Comparison of ENCODE assay signal across 8 cellular contexts in genomic region chr18:49168970-49169619, GRCh38.
DNase-seq lines count a peak whose midpoint lies in the region; ATAC-seq and TF ChIP-seq lines count a peak whose summit lies in the region.

No MANE protein-coding gene starts in this region.

- H3K4me3 Mint-ChIP-seq in activated CD4-positive, alpha-beta T cell treated with anti-CD3 and anti-CD28 coated beads, Interleukin-2, amount 10 ng/mL, durations not matched to agents 7 days and 5 days: no peak overlapping the region
- no peak overlapping the region for H3K4me3 Mint-ChIP-seq in osteocyte (ENCODE audit: unreplicated experiment)

- H3K36me3 Mint-ChIP-seq in activated CD4-positive, alpha-beta T cell treated with anti-CD3 and anti-CD28 coated beads, Interleukin-2, amount 10 ng/mL, durations not matched to agents 7 days and 5 days (ENCODE audit: low read depth): peaks cover 15% of the 10 kb centered on the region
- H3K36me3 Mint-ChIP-seq in osteocyte (ENCODE audit: unreplicated experiment): peaks cover 19% of the 10 kb centered on the region

- no peak for TF ChIP-seq CTCF in osteocyte (IDR thresholded peaks at IDR 0.05)

- peaks cover 9% of the 10 kb centered on the region for H3K9me3 Mint-ChIP-seq in activated CD4-positive, alpha-beta T cell treated with anti-CD3 and anti-CD28 coated beads, Interleukin-2, amount 10 ng/mL, durations not matched to agents 7 days and 5 days
- H3K9me3 Mint-ChIP-seq in osteocyte (ENCODE audit: unreplicated experiment): peaks cover 9% of the 10 kb centered on the region

- DNase-seq in activated T-cell treated with anti-CD3 and anti-CD28 coated beads for 1 hour (ENCODE audit: low read depth) (peak; percentile 2), activated T-cell treated with anti-CD3 and anti-CD28 coated beads for 4 hours (no peak), osteocyte (ENCODE audit: extremely low spot score, unreplicated experiment) (no peak), NCI-H187 (lab: John Stamatoyannopoulos, UW) (no peak), SK-N-DZ (ENCODE audit: low spot score) (no peak)
- DNase-seq in activated CD4-positive, alpha-beta T cell treated with anti-CD3 and anti-CD28 coated beads, Interleukin-2, amount 10 ng/mL, durations not matched to agents 7 days and 5 days: peak; percentile 8
- DNase-seq in stimulated activated CD4-positive, alpha-beta T cell treated with anti-CD3 and anti-CD28 coated beads, Interleukin-1b, Interleukin-23, amount 100 ng/mL, for 48 hours: peak; percentile 14

- H3K4me1 Mint-ChIP-seq in activated CD4-positive, alpha-beta T cell treated with anti-CD3 and anti-CD28 coated beads, Interleukin-2, amount 10 ng/mL, durations not matched to agents 7 days and 5 days: peaks cover 21% of the 10 kb centered on the region
- peaks cover 20% of the 10 kb centered on the region for H3K4me1 Mint-ChIP-seq in osteocyte (ENCODE audit: unreplicated experiment)

- ATAC-seq in HG02970 (IDR thresholded peaks at IDR 0.05; ENCODE audit: low FRiP score, unreplicated experiment): peak; percentile 76

- POLR2A ChIA-PET in activated CD4-positive, alpha-beta T cell treated with anti-CD3 and anti-CD28 coated beads, Interleukin-2, amount 10 ng/mL, durations not matched to agents 7 days and 5 days (lab: Charles Lee): no interaction called here

- CTCF ChIA-PET in activated CD4-positive, alpha-beta T cell treated with anti-CD3 and anti-CD28 coated beads, Interleukin-2, amount 10 ng/mL, durations not matched to agents 7 days and 5 days (lab: Charles Lee): no interaction called here

- H3K27ac Mint-ChIP-seq in activated CD4-positive, alpha-beta T cell treated with anti-CD3 and anti-CD28 coated beads, Interleukin-2, amount 10 ng/mL, durations not matched to agents 7 days and 5 days: no peak overlapping the region
- no peak overlapping the region for H3K27ac Mint-ChIP-seq in osteocyte (ENCODE audit: unreplicated experiment)

- no peaks in the 10 kb centered on the region for H3K27me3 Mint-ChIP-seq in activated CD4-positive, alpha-beta T cell treated with anti-CD3 and anti-CD28 coated beads, Interleukin-2, amount 10 ng/mL, durations not matched to agents 7 days and 5 days
- no peaks in the 10 kb centered on the region for H3K27me3 Mint-ChIP-seq in osteocyte (ENCODE audit: unreplicated experiment)

Comparison
In these comparisons a context has a peak if more than half of its experiments do, and no peak if none do; other contexts are left out.
1. DNase-seq: peak in activated T-cell treated with anti-CD3 and anti-CD28 coated beads for 1 hour (single experiment), activated CD4-positive, alpha-beta T cell treated with anti-CD3 and anti-CD28 coated beads, Interleukin-2, amount 10 ng/mL, durations not matched to agents 7 days and 5 days (single experiment) and stimulated activated CD4-positive, alpha-beta T cell treated with anti-CD3 and anti-CD28 coated beads, Interleukin-1b, Interleukin-23, amount 100 ng/mL, for 48 hours (single experiment); none in activated T-cell treated with anti-CD3 and anti-CD28 coated beads for 4 hours (single experiment), osteocyte (single experiment), NCI-H187 (0 of 2) and SK-N-DZ (single experiment).